8 cellular contexts compared by ENCODE assay signal in the genomic region with DNA sequence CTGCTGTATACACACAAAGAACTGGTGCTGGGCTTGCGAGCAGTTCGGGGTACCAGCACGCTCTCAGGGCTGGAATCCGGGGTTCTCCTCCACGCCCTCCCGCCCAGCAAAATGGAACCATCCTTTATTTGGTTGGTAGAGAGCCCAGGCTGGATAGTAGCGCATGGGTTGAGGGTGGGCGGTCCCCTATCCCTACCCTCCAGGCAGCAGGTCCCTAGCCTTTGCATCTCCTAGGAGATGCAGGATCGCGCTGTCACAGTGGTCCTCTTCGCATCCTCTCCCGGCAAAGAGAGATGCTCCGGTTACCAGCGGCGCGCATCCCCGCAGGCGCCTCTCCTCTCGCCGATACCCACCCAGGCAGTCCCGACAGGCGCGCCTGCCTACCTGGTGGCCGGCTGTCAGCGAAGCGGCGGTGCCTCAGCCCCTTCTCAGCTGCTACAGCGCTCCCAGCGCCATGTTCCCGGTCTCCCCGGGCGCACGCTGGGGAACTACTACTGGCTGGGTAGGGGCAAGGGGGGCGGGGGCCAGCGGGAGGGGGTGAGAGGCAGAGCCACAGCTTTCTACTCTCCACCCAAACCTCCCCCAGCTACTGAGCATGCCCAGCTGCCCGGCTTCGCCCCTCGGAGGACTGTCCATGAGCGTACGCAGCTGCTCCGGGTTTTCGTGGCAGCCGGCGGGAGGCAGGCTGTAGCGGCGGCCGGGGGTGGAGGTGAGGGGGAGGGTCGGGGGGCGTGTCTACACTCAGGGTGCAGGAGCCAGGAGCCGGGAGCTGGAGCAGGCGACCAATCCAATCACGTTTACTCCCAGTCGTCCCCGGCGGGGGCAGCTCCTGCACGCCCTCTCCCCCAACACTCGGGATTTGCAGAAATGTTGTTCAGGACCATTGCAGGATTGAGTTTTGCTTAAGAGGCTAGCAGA. TPM values are rescaled to one million over a fixed set of nuclear protein-coding genes. Genes with fewer than 3 reads are reported as not detected.
A peak's percentile ranks its signal among the peaks of the same experiment; 100 is the strongest.
DNase-seq lines count a peak whose midpoint lies in the region; ATAC-seq, FAIRE-seq and TF ChIP-seq lines count a peak whose summit lies in the region.

A gene (minus strand): TSS at position 699 of the 918 bp plus-strand sequence. CDS start 194,748 bp downstream, outside the sequence.

- H3K36me3 Mint-ChIP-seq in activated naive CD4-positive, alpha-beta T cell treated with anti-CD3 and anti-CD28 coated beads for 36 hours (ENCODE audit: low read depth) = peaks cover 2% of the 10 kb centered on the region

- H3K4me1 Mint-ChIP-seq in activated naive CD4-positive, alpha-beta T cell treated with anti-CD3 and anti-CD28 coated beads for 36 hours (ENCODE audit: low read depth) = no peaks in the 10 kb centered on the region

- H3K9me3 Mint-ChIP-seq in activated naive CD4-positive, alpha-beta T cell treated with anti-CD3 and anti-CD28 coated beads for 36 hours = no peaks in the 10 kb centered on the region

- FAIRE-seq in urothelium cell line (lab: Jason Lieb, UNC) = peak; percentile 70

- intact Hi-C loops in activated naive CD4-positive, alpha-beta T cell treated with anti-CD3 and anti-CD28 coated beads for 36 hours (cut with micrococcal nuclease) = no loop called here

- peak within 1 kb of the TSS; percentile 37 for H3K4me3 ChIP-seq in choroid plexus epithelial cell (ENCODE audit: low read depth, low read length)

- peak; percentile 8 for DNase-seq in EL
- peak; percentile 99 for DNase-seq in NCI-H2171 (lab: John Stamatoyannopoulos, UW)
- DNase-seq in choroid plexus epithelial cell (ENCODE audit: low read depth) = peak; percentile 31
- no peak for DNase-seq in left lobe of liver (ENCODE audit: low spot score)
- DNase-seq in urothelium cell line (ENCODE audit: low spot score) = peak; percentile 91
- DNase-seq in activated T-cell treated with anti-CD3 and anti-CD28 coated beads for 4 hours = no peak
- DNase-seq in activated naive CD4-positive, alpha-beta T cell treated with anti-CD3 and anti-CD28 coated beads for 36 hours = no peak

- CTCF ChIA-PET in activated naive CD4-positive, alpha-beta T cell treated with anti-CD3 and anti-CD28 coated beads for 36 hours (lab: Charles Lee) = no interaction called here

- peaks cover 26% of the 10 kb centered on the region for H3K27me3 Mint-ChIP-seq in activated naive CD4-positive, alpha-beta T cell treated with anti-CD3 and anti-CD28 coated beads for 36 hours (ENCODE audit: low read depth)

- ATAC-seq in left lobe of liver (peak; percentile 39), HG02852 (IDR thresholded peaks at IDR 0.05; ENCODE audit: unreplicated experiment) (no peak)

- no peak within 1 kb of the TSS for H3K4me3 Mint-ChIP-seq in activated naive CD4-positive, alpha-beta T cell treated with anti-CD3 and anti-CD28 coated beads for 36 hours

- TF ChIP-seq CTCF in choroid plexus epithelial cell (conservative IDR thresholded peaks at IDR 0.05; ENCODE audit: low read depth, low read length) = no peak

- no peak within 1 kb of the TSS for H3K27ac Mint-ChIP-seq in activated naive CD4-positive, alpha-beta T cell treated with anti-CD3 and anti-CD28 coated beads for 36 hours

RNA-seq across cellular contexts. Expression of the gene that starts here (rescaled TPM):
- total RNA-seq in left lobe of liver = 0.08 TPM
- not detected for total RNA-seq in activated naive CD4-positive, alpha-beta T cell treated with anti-CD3 and anti-CD28 coated beads for 36 hours

Comparison
In these comparisons a context has a peak if more than half of its experiments do, and no peak if none do; other contexts are left out.
1. Peak in ATAC-seq in left lobe of liver; RNA of the gene not detected or under 1 TPM.
2. DNase-seq: peak in EL (single experiment), NCI-H2171 (single experiment), choroid plexus epithelial cell (single experiment) and urothelium cell line (single experiment); none in left lobe of liver (single experiment), activated T-cell treated with anti-CD3 and anti-CD28 coated beads for 4 hours (single experiment) and activated naive CD4-positive, alpha-beta T cell treated with anti-CD3 and anti-CD28 coated beads for 36 hours (single experiment).